21 cellular contexts compared by ENCODE assay signal in genomic region chr1:54167422-54168139, GRCh38. TPM values are rescaled to one million over a fixed set of nuclear protein-coding genes. Genes with fewer than 3 reads are reported as not detected.
A peak's percentile ranks its signal among the peaks of the same experiment; 100 is the strongest.
DNase-seq lines count a peak whose midpoint lies in the region; ATAC-seq, FAIRE-seq and TF ChIP-seq lines count a peak whose summit lies in the region.
"Had no signal": no experiment of that assay in that cellular context is flagged by ENCODE, and none has a peak within 500 bp of the region (broad histone marks: within the 10 kb centered on the region; RNA-seq: fewer than 3 reads in every experiment).

No MANE protein-coding gene starts in this region.

- H3K27me3 ChIP-seq in K562 (ENCODE audit: control insufficient read depth in 2 of 2, insufficient read depth in 2 of 2, low read length in 2 of 2): no peaks in the 10 kb centered on the region
- H3K27me3 ChIP-seq: BLaER1 treated with 17β-estradiol and CSF1 and Interleukin-3, amounts not matched to agents 10 nM and 100 nM; heart left ventricle had no signal

- FAIRE-seq in HTR-8/SVneo (lab: Jason Lieb, UNC) (no peak), K562 (lab: Jason Lieb, UNC) (peak; percentile 11)
- FAIRE-seq: GM12878 had no signal

- TF ChIP-seq RAD21 in K562 (CRISPR knock-in tag; conservative IDR thresholded peaks at IDR 0.05 in 1 of 2, IDR thresholded peaks at IDR 0.05 in 1 of 2): no peak

- H3K27me3 Mint-ChIP-seq in glutamatergic neuron (ENCODE audit: unreplicated experiment): peaks cover 2% of the 10 kb centered on the region
- H3K27me3 Mint-ChIP-seq: IgD-negative memory B cell, type B pancreatic cell had no signal

- no peak overlapping the region for H3K4me3 Mint-ChIP-seq in glutamatergic neuron (ENCODE audit: unreplicated experiment)
- H3K4me3 Mint-ChIP-seq: activated T-cell treated with anti-CD3 and anti-CD28 coated beads, Interleukin-2, amount 50 U/mL, for 72 hours; IgD-negative memory B cell; T-helper 1 cell treated with Interleukin-12 subunit alpha and Interleukin-12 subunit beta and Interleukin-4 antibody, amounts not matched to agents 30 μg/mL and 1 μg/mL, for 36 hours; type B pancreatic cell had no signal

- intact Hi-C loops in K562 (cut with micrococcal nuclease): loop anchor here (5.0 kb wide), 1 partner anchor 45 kb away; no protein-coding TSS in a partner anchor

- H3K9me3 Mint-ChIP-seq in glutamatergic neuron (ENCODE audit: unreplicated experiment): peaks cover 1% of the 10 kb centered on the region
- H3K9me3 Mint-ChIP-seq: activated T-cell treated with anti-CD3 and anti-CD28 coated beads, Interleukin-2, amount 50 U/mL, for 72 hours; IgD-negative memory B cell; T-helper 1 cell treated with Interleukin-12 subunit alpha and Interleukin-12 subunit beta and Interleukin-4 antibody, amounts not matched to agents 30 μg/mL and 1 μg/mL, for 36 hours; type B pancreatic cell had no signal

- H4K20me1 ChIP-seq in K562 (replicated peaks; ENCODE audit: control insufficient read depth, insufficient read depth, low read length): no peaks in the 10 kb centered on the region
- H4K20me1 ChIP-seq: BLaER1 treated with 17β-estradiol and CSF1 and Interleukin-3, amounts not matched to agents 10 nM and 100 nM had no signal

- ATAC-seq in K562: no peak
- ATAC-seq: activated T-cell treated with anti-CD3 and anti-CD28 coated beads, Interleukin-2, amount 50 U/mL, for 72 hours; GM12878; heart left ventricle; left lobe of liver; right cardiac atrium had no signal

- no peak for TF ChIP-seq EP300 in K562 (IDR thresholded peaks at IDR 0.05; ENCODE audit: low read length)

- H3K9ac ChIP-seq in K562 (ENCODE audit: insufficient read depth in 1 of 2, low read depth in 2 of 2, low read length in 2 of 2): 0 out of 4 replicates have a peak overlapping the region, but pooled peaks of 1 of the 2 experiments have one; percentile 27
- H3K9ac ChIP-seq: BLaER1 treated with 17β-estradiol and CSF1 and Interleukin-3, amounts not matched to agents 10 nM and 100 nM had no signal

- peaks cover 12 to 20% of the 10 kb centered on the region in 2 experiments; a peak in 4 of 5 replicates for H3K4me1 ChIP-seq in K562 (replicated peaks in 1 of 2; ENCODE audit: control insufficient read depth in 2 of 2, insufficient read depth in 2 of 2, low read length in 2 of 2)
- H3K4me1 ChIP-seq: heart left ventricle had no signal

- H3K27ac Mint-ChIP-seq in glutamatergic neuron (ENCODE audit: unreplicated experiment): no peak overlapping the region
- H3K27ac Mint-ChIP-seq: activated T-cell treated with anti-CD3 and anti-CD28 coated beads, Interleukin-2, amount 50 U/mL, for 72 hours; IgD-negative memory B cell; T-helper 1 cell treated with Interleukin-12 subunit alpha and Interleukin-12 subunit beta and Interleukin-4 antibody, amounts not matched to agents 30 μg/mL and 1 μg/mL, for 36 hours; type B pancreatic cell had no signal

- H3K27ac ChIP-seq in K562 (ENCODE audit: extremely low read depth, low read depth, low read length): no peak overlapping the region
- no peak overlapping the region for H3K27ac ChIP-seq in substantia nigra (ENCODE audit: low read depth, low read length, poor library complexity, severe bottlenecking)
- H3K27ac ChIP-seq: BLaER1 treated with 17β-estradiol and CSF1 and Interleukin-3, amounts not matched to agents 10 nM and 100 nM; heart left ventricle had no signal

- no peaks in the 10 kb centered on the region for H3K9me3 ChIP-seq in K562 (replicated peaks; ENCODE audit: control insufficient read depth, insufficient read depth, low read depth, low read length)
- H3K9me3 ChIP-seq: BLaER1 treated with 17β-estradiol and CSF1 and Interleukin-3, amounts not matched to agents 10 nM and 100 nM; heart left ventricle had no signal

- in situ Hi-C loops in K562 (cut with MboI): no loop called here

- no peaks in the 10 kb centered on the region for H3K36me3 Mint-ChIP-seq in glutamatergic neuron (ENCODE audit: unreplicated experiment)
- H3K36me3 Mint-ChIP-seq: type B pancreatic cell had no signal

- H3K4me3 ChIP-seq in K562: no peak overlapping the region
- H3K4me3 ChIP-seq: BLaER1 treated with 17β-estradiol and CSF1 and Interleukin-3, amounts not matched to agents 10 nM and 100 nM; GM12878; heart left ventricle had no signal

- no TSS peak for BruUV-seq in K562 (replicated peaks; lab: Mats Ljungman, UMichigan)

- 55% methylated on average over 9 of the region's 9 CpGs for WGBS in K562 (ENCODE audit: insufficient coverage, low coverage, missing lambda C conversion rate)

- H3K36me3 ChIP-seq in K562 (ENCODE audit: control insufficient read depth, insufficient read depth, low read length): no peaks in the 10 kb centered on the region
- H3K36me3 ChIP-seq: BLaER1 treated with 17β-estradiol and CSF1 and Interleukin-3, amounts not matched to agents 10 nM and 100 nM; heart left ventricle had no signal

- H3K4me2 ChIP-seq in K562 (ENCODE audit: insufficient read depth, low read length): no peak overlapping the region
- H3K4me2 ChIP-seq: BLaER1 treated with 17β-estradiol and CSF1 and Interleukin-3, amounts not matched to agents 10 nM and 100 nM had no signal

- H3K79me2 ChIP-seq in K562 (ENCODE audit: control insufficient read depth, insufficient read depth, low read length): no peaks in the 10 kb centered on the region

- DNase-seq in AG20443 (ENCODE audit: low spot score): peak; percentile 62
- DNase-seq in HTR-8/SVneo (ENCODE audit: insufficient read length, low spot score): peak; percentile 37
- no peak for DNase-seq in K562 (ENCODE audit: extremely low read depth in 1 of 4, low spot score in 3 of 4)
- peak; percentile 60 for DNase-seq in iris pigment epithelial cell (ENCODE audit: low read depth)
- DNase-seq in glutamatergic neuron: no peak
- no peak for DNase-seq in COLO668 (lab: John Stamatoyannopoulos, UW; ENCODE audit: unreplicated experiment)
- DNase-seq in substantia nigra (lab: John Stamatoyannopoulos, UW): no peak
- no peak for DNase-seq in T-helper 1 cell
- DNase-seq: activated T-cell treated with anti-CD3 and anti-CD28 coated beads, Interleukin-2, amount 50 U/mL, for 72 hours; heart left ventricle; NCI-H1436; NCI-H226; OCI-M1; right cardiac atrium; stimulated activated CD4-positive, alpha-beta T cell treated with anti-CD3 and anti-CD28 coated beads, Interleukin-2, amount 100 ng/mL, for 48 hours had no signal

- no peak overlapping the region for H2AFZ ChIP-seq in K562 (ENCODE audit: low read depth, low read length)

- H3K9me1 ChIP-seq in K562 (ENCODE audit: control insufficient read depth, insufficient read depth, low read length): no peaks in the 10 kb centered on the region

- TF ChIP-seq CTCF in K562 (IDR thresholded peaks at IDR 0.05 in 2 of 3, conservative IDR thresholded peaks at IDR 0.05 in 1 of 3; ENCODE audit: insufficient read depth in 2 of 3, low read depth in 1 of 3, low read length in 3 of 3): no peak
- TF ChIP-seq CTCF in glutamatergic neuron (IDR thresholded peaks at IDR 0.05; ENCODE audit: partially characterized antibody, unreplicated experiment): no peak

- CTCF ChIA-PET in K562 (lab: Yijun Ruan, JAX; ENCODE audit: low intra/inter-chr PET ratio): no interaction called here

- TF ChIP-seq POLR2A in K562 (conservative IDR thresholded peaks at IDR 0.05): no peak

- POLR2A ChIA-PET in K562 (lab: Yijun Ruan, JAX): interaction anchor here (0.6 kb wide), 1 partner anchor 45 kb away, joined by 3 read pairs; no protein-coding TSS in a partner anchor

- H3K4me1 Mint-ChIP-seq in glutamatergic neuron (ENCODE audit: low read depth, unreplicated experiment): peaks cover 4% of the 10 kb centered on the region
- H3K4me1 Mint-ChIP-seq: IgD-negative memory B cell had no signal

RNA-seq across cellular contexts. Expression of gene CDCP2, which starts 14.8 kb away (rescaled TPM):
- 0.14 and 0.21 TPM in 2 replicates for total RNA-seq in K562 (2011; cell fraction: chromatin; rRNA removed; ENCODE audit: low replicate concordance)
- total RNA-seq in K562 (2011; cell fraction: nucleolus; rRNA removed): not detected in 2 replicates
- total RNA-seq in K562 (2011; cell fraction: nucleoplasm; rRNA removed): 0.22 TPM in 1 of 2 replicates, not detected in the other
- not detected in 2 replicates for total RNA-seq in K562 (2014; rRNA removed)
- total RNA-seq in K562 (2014; rRNA removed; fragmentation: Illumina TruSeq; extraction: Trizol): 0.06 TPM in 1 of 2 replicates, not detected in the other
- not detected in 2 replicates for total RNA-seq in K562 (2015; rRNA removed; fragmentation: Illumina TruSeq; extraction: Trizol)
- total RNA-seq in K562 (2021): not detected in 2 replicates
- not detected in 2 replicates for polyA plus RNA-seq in K562 (2011; rRNA removed)
- 0.03 TPM in 1 of 2 replicates, not detected in the other for polyA plus RNA-seq in K562 (2011; cell fraction: cytosol; rRNA removed)
- polyA plus RNA-seq in K562 (2011; cell fraction: nucleus; rRNA removed): not detected in 2 replicates
- polyA plus RNA-seq in K562 (2012): not detected in 2 replicates
- polyA plus RNA-seq in K562 (2014; fragmentation: Illumina TruSeq; extraction: Trizol): not detected in 2 replicates
- not detected for polyA plus RNA-seq in K562 (2014; fragmentation: Nextera tagmentation; extraction: Ambion mirVana)
- 0.05 TPM in 1 of 2 replicates, not detected in the other for polyA plus RNA-seq in K562 (2014; rRNA removed)
- 0.09 TPM in 1 of 2 replicates, not detected in the other for polyA minus RNA-seq in K562 (2011; rRNA and poly(A)+ RNA removed)
- polyA minus RNA-seq in K562 (2011; cell fraction: cytosol; rRNA and poly(A)+ RNA removed): not detected in 2 replicates
- not detected in 2 replicates for polyA minus RNA-seq in K562 (2011; cell fraction: nucleus; rRNA and poly(A)+ RNA removed)
- total RNA-seq in glutamatergic neuron (ENCODE audit: unreplicated experiment): not detected
- total RNA-seq: activated T-cell treated with anti-CD3 and anti-CD28 coated beads, Interleukin-2, amount 50 U/mL, for 72 hours; left lobe of liver; right cardiac atrium had no signal
- polyA plus RNA-seq: GM12878, heart left ventricle, IgD-negative memory B cell, right cardiac atrium had no signal

RNA-seq across cellular contexts. Expression of gene CYB5RL, which starts 32.2 kb away (rescaled TPM):
- total RNA-seq in K562 (2011; cell fraction: chromatin; rRNA removed; ENCODE audit: low replicate concordance): 21.5 and 31.8 TPM in 2 replicates
- 25.8 and 27.7 TPM in 2 replicates for total RNA-seq in K562 (2011; cell fraction: nucleolus; rRNA removed)
- 22.4 and 29.6 TPM in 2 replicates for total RNA-seq in K562 (2011; cell fraction: nucleoplasm; rRNA removed)
- 7.9 and 9.6 TPM in 2 replicates for total RNA-seq in K562 (2014; rRNA removed)
- total RNA-seq in K562 (2014; rRNA removed; fragmentation: Illumina TruSeq; extraction: Trizol): 8.3 and 11.2 TPM in 2 replicates
- total RNA-seq in K562 (2015; rRNA removed; fragmentation: Illumina TruSeq; extraction: Trizol): 10.5 and 12.7 TPM in 2 replicates
- 15.2 and 16.9 TPM in 2 replicates for total RNA-seq in K562 (2021)
- 11.3 and 12.3 TPM in 2 replicates for polyA plus RNA-seq in K562 (2011; rRNA removed)
- 15.1 and 18.6 TPM in 2 replicates for polyA plus RNA-seq in K562 (2011; cell fraction: cytosol; rRNA removed)
- 11.4 and 21.0 TPM in 2 replicates for polyA plus RNA-seq in K562 (2011; cell fraction: nucleus; rRNA removed)
- 9.8 and 11.3 TPM in 2 replicates for polyA plus RNA-seq in K562 (2012)
- 14.7 and 18.0 TPM in 2 replicates for polyA plus RNA-seq in K562 (2014; fragmentation: Illumina TruSeq; extraction: Trizol)
- 1 to 10 TPM; 8.8 to 8.9 TPM for polyA plus RNA-seq in K562 (2014; fragmentation: Nextera tagmentation; extraction: Ambion mirVana)
- polyA plus RNA-seq in K562 (2014; rRNA removed): 9.4 and 13.3 TPM in 2 replicates
- polyA minus RNA-seq in K562 (2011; rRNA and poly(A)+ RNA removed): 8.3 and 14.1 TPM in 2 replicates
- polyA minus RNA-seq in K562 (2011; cell fraction: cytosol; rRNA and poly(A)+ RNA removed): 6.2 and 7.9 TPM in 2 replicates
- 8.2 and 11.0 TPM in 2 replicates for polyA minus RNA-seq in K562 (2011; cell fraction: nucleus; rRNA and poly(A)+ RNA removed)
- total RNA-seq in glutamatergic neuron (ENCODE audit: unreplicated experiment): 6.8 TPM

RNA-seq across cellular contexts. Expression of gene MRPL37, which starts 32.4 kb away (rescaled TPM):
- total RNA-seq in K562 (2011; cell fraction: chromatin; rRNA removed; ENCODE audit: low replicate concordance): 14.4 and 25.2 TPM in 2 replicates
- 24.8 and 26.6 TPM in 2 replicates for total RNA-seq in K562 (2011; cell fraction: nucleolus; rRNA removed)
- 26.0 and 33.7 TPM in 2 replicates for total RNA-seq in K562 (2011; cell fraction: nucleoplasm; rRNA removed)
- total RNA-seq in K562 (2014; rRNA removed) (193 and 248 TPM in 2 replicates), K562 (2014; rRNA removed; fragmentation: Illumina TruSeq; extraction: Trizol) (152 TPM in 2 replicates), K562 (2015; rRNA removed; fragmentation: Illumina TruSeq; extraction: Trizol) (175 and 180 TPM in 2 replicates), K562 (2021) (226 and 236 TPM in 2 replicates), glutamatergic neuron (ENCODE audit: unreplicated experiment) (50.9 TPM)
- polyA plus RNA-seq in K562 (2011; rRNA removed) (66.9 and 72.9 TPM in 2 replicates), K562 (2014; fragmentation: Illumina TruSeq; extraction: Trizol) (244 and 303 TPM in 2 replicates), K562 (2014; fragmentation: Nextera tagmentation; extraction: Ambion mirVana) (10 to 100 TPM; 52.2 to 79.7 TPM), K562 (2014; rRNA removed) (202 and 235 TPM in 2 replicates)
- 93.0 and 93.1 TPM in 2 replicates for polyA plus RNA-seq in K562 (2011; cell fraction: cytosol; rRNA removed)
- 36.4 and 42.0 TPM in 2 replicates for polyA plus RNA-seq in K562 (2011; cell fraction: nucleus; rRNA removed)
- 179 and 203 TPM in 2 replicates for polyA plus RNA-seq in K562 (2012)
- polyA minus RNA-seq in K562 (2011; rRNA and poly(A)+ RNA removed): 31.8 and 36.8 TPM in 2 replicates
- 32.4 and 42.5 TPM in 2 replicates for polyA minus RNA-seq in K562 (2011; cell fraction: cytosol; rRNA and poly(A)+ RNA removed)
- polyA minus RNA-seq in K562 (2011; cell fraction: nucleus; rRNA and poly(A)+ RNA removed): 12.3 and 19.7 TPM in 2 replicates

Comparison
In these comparisons a context has a peak if more than half of its experiments do, and no peak if none do; other contexts are left out.
1. DNase-seq: peak in AG20443 (single experiment), HTR-8/SVneo (single experiment) and iris pigment epithelial cell (single experiment); none in K562 (0 of 4), glutamatergic neuron (single experiment), COLO668 (single experiment), substantia nigra (0 of 49) and T-helper 1 cell (0 of 5).